In the genomic region with DNA sequence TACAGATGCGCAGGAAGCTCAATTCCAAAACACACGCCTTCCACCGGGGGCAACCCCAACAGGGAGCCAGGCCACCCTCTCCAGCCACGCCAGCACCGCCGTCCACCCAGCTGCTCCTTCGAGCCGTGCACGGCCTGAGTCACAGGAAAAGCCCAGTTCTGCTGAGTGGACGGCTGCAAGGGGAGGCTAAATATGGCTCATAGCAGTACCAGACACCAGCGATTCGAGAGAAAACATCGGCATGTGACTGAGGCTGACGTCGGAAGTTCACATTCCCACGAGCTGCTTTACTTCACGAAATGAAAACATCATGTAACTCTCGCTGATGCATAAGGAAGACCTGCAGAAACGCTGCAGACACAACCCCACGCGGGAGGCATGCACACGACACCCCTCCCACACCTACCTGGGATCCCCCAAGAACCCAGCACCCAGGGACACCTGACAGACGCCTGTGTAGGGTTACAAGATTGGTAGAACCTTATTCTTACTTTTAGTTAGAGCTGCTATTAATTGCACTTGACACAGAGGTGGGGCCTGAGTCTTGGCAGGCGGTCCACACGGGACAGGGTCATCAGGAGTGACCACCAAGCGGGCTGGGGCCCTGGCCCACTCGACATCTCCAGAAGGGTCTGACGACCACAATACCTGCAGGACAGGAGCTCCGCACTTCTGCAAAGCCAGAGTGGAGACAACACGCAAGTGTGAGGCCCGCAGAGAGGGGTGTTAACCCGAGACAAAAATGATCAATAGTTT, we compare ENCODE assay signal across 2 cellular contexts.
TF ChIP-seq lines count a peak whose summit lies in the region.

No MANE protein-coding gene starts in this region.

TF ChIP-seq in SK-N-SH treated with all-trans-retinoic acid at 6 μM for 48 hours, 23 proteins besides CTCF, POLR2A, EP300 and RAD21 (continued from another document):
- TF ChIP-seq, protein P1, sequence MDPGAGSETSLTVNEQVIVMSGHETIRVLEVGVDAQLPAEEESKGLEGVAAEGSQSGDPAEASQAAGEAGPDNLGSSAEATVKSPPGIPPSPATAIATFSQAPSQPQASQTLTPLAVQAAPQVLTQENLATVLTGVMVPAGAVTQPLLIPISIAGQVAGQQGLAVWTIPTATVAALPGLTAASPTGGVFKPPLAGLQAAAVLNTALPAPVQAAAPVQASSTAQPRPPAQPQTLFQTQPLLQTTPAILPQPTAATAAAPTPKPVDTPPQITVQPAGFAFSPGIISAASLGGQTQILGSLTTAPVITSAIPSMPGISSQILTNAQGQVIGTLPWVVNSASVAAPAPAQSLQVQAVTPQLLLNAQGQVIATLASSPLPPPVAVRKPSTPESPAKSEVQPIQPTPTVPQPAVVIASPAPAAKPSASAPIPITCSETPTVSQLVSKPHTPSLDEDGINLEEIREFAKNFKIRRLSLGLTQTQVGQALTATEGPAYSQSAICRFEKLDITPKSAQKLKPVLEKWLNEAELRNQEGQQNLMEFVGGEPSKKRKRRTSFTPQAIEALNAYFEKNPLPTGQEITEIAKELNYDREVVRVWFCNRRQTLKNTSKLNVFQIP (CRISPR knock-in tag; IDR thresholded peaks at IDR 0.05; ENCODE audit: borderline replicate concordance, low read depth) = no peak

TF ChIP-seq in SK-N-SH, 30 proteins besides CTCF, POLR2A, EP300 and RAD21 (continued from another document):
- no peak for TF ChIP-seq MEF2A (IDR thresholded peaks at IDR 0.05; ENCODE audit: borderline replicate concordance, low read depth)
- no peak for TF ChIP-seq EZH2phosphoT487 (IDR thresholded peaks at IDR 0.05; ENCODE audit: borderline replicate concordance, low read depth)
- TF ChIP-seq RXRA (IDR thresholded peaks at IDR 0.05; ENCODE audit: borderline replicate concordance, low read depth) = no peak
- no peak for TF ChIP-seq TCF12 (IDR thresholded peaks at IDR 0.05)
- TF ChIP-seq MXI1 (IDR thresholded peaks at IDR 0.05; ENCODE audit: low read depth, low read length) = no peak
- no peak for TF ChIP-seq NFIC (IDR thresholded peaks at IDR 0.05; ENCODE audit: borderline replicate concordance)
- no peak for TF ChIP-seq FOXJ3 (CRISPR knock-in tag; IDR thresholded peaks at IDR 0.05)
- no peak for TF ChIP-seq JUND (IDR thresholded peaks at IDR 0.05)
- TF ChIP-seq, protein P2, sequence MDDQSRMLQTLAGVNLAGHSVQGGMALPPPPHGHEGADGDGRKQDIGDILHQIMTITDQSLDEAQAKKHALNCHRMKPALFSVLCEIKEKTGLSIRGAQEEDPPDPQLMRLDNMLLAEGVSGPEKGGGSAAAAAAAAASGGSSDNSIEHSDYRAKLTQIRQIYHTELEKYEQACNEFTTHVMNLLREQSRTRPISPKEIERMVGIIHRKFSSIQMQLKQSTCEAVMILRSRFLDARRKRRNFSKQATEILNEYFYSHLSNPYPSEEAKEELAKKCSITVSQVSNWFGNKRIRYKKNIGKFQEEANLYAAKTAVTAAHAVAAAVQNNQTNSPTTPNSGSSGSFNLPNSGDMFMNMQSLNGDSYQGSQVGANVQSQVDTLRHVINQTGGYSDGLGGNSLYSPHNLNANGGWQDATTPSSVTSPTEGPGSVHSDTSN (IDR thresholded peaks at IDR 0.05) = no peak
- no peak for TF ChIP-seq SMC3 (IDR thresholded peaks at IDR 0.05; ENCODE audit: low read depth, low read length)
- TF ChIP-seq, protein P3, sequence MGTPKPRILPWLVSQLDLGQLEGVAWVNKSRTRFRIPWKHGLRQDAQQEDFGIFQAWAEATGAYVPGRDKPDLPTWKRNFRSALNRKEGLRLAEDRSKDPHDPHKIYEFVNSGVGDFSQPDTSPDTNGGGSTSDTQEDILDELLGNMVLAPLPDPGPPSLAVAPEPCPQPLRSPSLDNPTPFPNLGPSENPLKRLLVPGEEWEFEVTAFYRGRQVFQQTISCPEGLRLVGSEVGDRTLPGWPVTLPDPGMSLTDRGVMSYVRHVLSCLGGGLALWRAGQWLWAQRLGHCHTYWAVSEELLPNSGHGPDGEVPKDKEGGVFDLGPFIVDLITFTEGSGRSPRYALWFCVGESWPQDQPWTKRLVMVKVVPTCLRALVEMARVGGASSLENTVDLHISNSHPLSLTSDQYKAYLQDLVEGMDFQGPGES (IDR thresholded peaks at IDR 0.05; ENCODE audit: low read depth, low read length) = no peak
- TF ChIP-seq TEAD4 (IDR thresholded peaks at IDR 0.05; ENCODE audit: borderline replicate concordance, insufficient read depth) = no peak
- no peak for TF ChIP-seq FOXM1 (IDR thresholded peaks at IDR 0.05; ENCODE audit: low read depth)
